ENCODE assay signal across 11 cellular contexts in genomic region chr11:12769834-12770345, GRCh38.
DNase-seq lines count a peak whose midpoint lies in the region; ATAC-seq lines count a peak whose summit lies in the region.
"Had no signal": no experiment of that assay in that cellular context is flagged by ENCODE, and none has a peak within 500 bp of the region (broad histone marks: within the 10 kb centered on the region; RNA-seq: fewer than 3 reads in every experiment).

No MANE protein-coding gene starts in this region.

- no peaks in the 10 kb centered on the region for H3K4me1 Mint-ChIP-seq in natural killer cell treated with Interleukin-12 subunit alpha and Interleukin-12 subunit beta and Interleukin-15 and Interleukin-18, amount 100 ng/mL, for 72 hours (ENCODE audit: low read depth in 2 of 2)
- H3K4me1 Mint-ChIP-seq: immature natural killer cell had no signal

- H3K4me3 ChIP-seq in HUES6 (ENCODE audit: low read depth, low read length) = no peak overlapping the region
- H3K4me3 ChIP-seq: cardiac muscle cell had no signal

- no peak overlapping the region for H3K4me3 Mint-ChIP-seq in natural killer cell treated with Interleukin-12 subunit alpha and Interleukin-12 subunit beta and Interleukin-15 and Interleukin-18, amount 100 ng/mL, for 72 hours
- H3K4me3 Mint-ChIP-seq: CD14-positive monocyte, immature natural killer cell had no signal

- in situ Hi-C loops in ACHN (cut with HindIII; ENCODE audit: low pct_ligation_motif_present, low pct_unique_long_range_greater_than_20kb, low sequenced_read_pairs) = no loop called here

- H3K36me3 ChIP-seq in HUES6 (ENCODE audit: control insufficient read depth, insufficient read depth, low read length) = peaks cover 23% of the 10 kb centered on the region

- no peak overlapping the region for H3K9ac ChIP-seq in HUES6 (ENCODE audit: low read length)

- peaks cover 46% of the 10 kb centered on the region for H3K4me1 ChIP-seq in HUES6 (ENCODE audit: control insufficient read depth, insufficient read depth, low read length)

- no peak overlapping the region for H3K27ac Mint-ChIP-seq in natural killer cell treated with Interleukin-12 subunit alpha and Interleukin-12 subunit beta and Interleukin-15 and Interleukin-18, amount 100 ng/mL, for 72 hours
- H3K27ac Mint-ChIP-seq: CD14-positive monocyte, immature natural killer cell had no signal

- ATAC-seq in GM18502 (IDR thresholded peaks at IDR 0.05; ENCODE audit: poor library complexity, unreplicated experiment) (no peak), GM18858 (IDR thresholded peaks at IDR 0.05; ENCODE audit: unreplicated experiment) (no peak), GM18519 (IDR thresholded peaks at IDR 0.05; ENCODE audit: low FRiP score, unreplicated experiment) (no peak)
- no peak for ATAC-seq in natural killer cell treated with Interleukin-12 subunit alpha and Interleukin-12 subunit beta and Interleukin-15 and Interleukin-18, amount 100 ng/mL, for 72 hours

- H3K9me3 ChIP-seq in HUES6 (ENCODE audit: control insufficient read depth, insufficient read depth, low read depth, low read length) = no peaks in the 10 kb centered on the region

- H3K27me3 Mint-ChIP-seq in natural killer cell treated with Interleukin-12 subunit alpha and Interleukin-12 subunit beta and Interleukin-15 and Interleukin-18, amount 100 ng/mL, for 72 hours = peaks cover 15 to 23% of the 10 kb centered on the region in 2 donors

- no peaks in the 10 kb centered on the region for H3K27me3 ChIP-seq in HUES6 (ENCODE audit: control insufficient read depth, insufficient read depth, low read length)
- H3K27me3 ChIP-seq: cardiac muscle cell had no signal

- peak; percentile 83 for DNase-seq in ACHN
- peak; percentile 47 to 76 for DNase-seq in SW 1271 (lab: John Stamatoyannopoulos, UW)
- DNase-seq in glomerular endothelial cell (ENCODE audit: extremely low read depth, low read depth, low spot score) = peak; percentile 56
- DNase-seq in natural killer cell treated with Interleukin-12 subunit alpha and Interleukin-12 subunit beta and Interleukin-15 and Interleukin-18, amount 100 ng/mL, for 72 hours (ENCODE audit: low spot score) = no peak
- DNase-seq: immature natural killer cell had no signal

- H3K27ac ChIP-seq in HUES6 (ENCODE audit: low read depth, low read length) = peak overlapping the region; percentile 6; the same call in 1 of the 2 replicates

- H3K36me3 Mint-ChIP-seq in natural killer cell treated with Interleukin-12 subunit alpha and Interleukin-12 subunit beta and Interleukin-15 and Interleukin-18, amount 100 ng/mL, for 72 hours = no peaks in the 10 kb centered on the region
- H3K36me3 Mint-ChIP-seq: CD14-positive monocyte, immature natural killer cell had no signal

- no peaks in the 10 kb centered on the region for H3K9me3 Mint-ChIP-seq in natural killer cell treated with Interleukin-12 subunit alpha and Interleukin-12 subunit beta and Interleukin-15 and Interleukin-18, amount 100 ng/mL, for 72 hours
- H3K9me3 Mint-ChIP-seq: CD14-positive monocyte had no signal
